23 cellular contexts compared by ENCODE assay signal in the genomic region with DNA sequence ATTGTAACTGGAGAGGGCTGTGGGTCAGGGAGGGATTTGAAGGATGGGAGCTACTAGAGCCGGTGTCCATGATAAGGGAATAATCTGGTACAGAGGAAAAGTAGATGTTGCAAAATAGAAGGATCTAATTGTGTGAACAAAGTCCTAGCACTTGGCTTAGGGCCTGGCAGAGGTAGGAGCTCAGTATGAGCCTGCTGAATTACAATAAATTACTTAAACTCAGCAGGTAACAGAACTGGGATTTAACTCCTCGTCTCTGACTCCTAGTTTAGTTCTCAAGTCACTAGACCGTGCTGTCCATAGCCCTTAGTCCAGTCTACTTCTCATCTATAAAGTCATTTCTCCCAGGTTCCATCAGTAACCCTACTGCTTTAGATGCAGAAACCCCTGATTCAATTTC.
"Had no signal": no experiment of that assay in that cellular context is flagged by ENCODE, and none has a peak within 500 bp of the region (broad histone marks: within the 10 kb centered on the region; RNA-seq: fewer than 3 reads in every experiment).

No MANE protein-coding gene starts in this region.

- H3K27me3 Mint-ChIP-seq: dendritic cell treated with granulocyte-macrophage colony-stimulating factor and Interleukin-4, amounts not matched to agents 40 ng/mL and 50 ng/mL, for 4 days; naive B cell; natural killer cell treated with Interleukin-12 subunit alpha and Interleukin-12 subunit beta and Interleukin-15 and Interleukin-18, amount 100 ng/mL, for 72 hours; progenitor cell of endocrine pancreas; type B pancreatic cell had no signal

- H3K9me3 Mint-ChIP-seq: dendritic cell treated with granulocyte-macrophage colony-stimulating factor and Interleukin-4, amounts not matched to agents 40 ng/mL and 50 ng/mL, for 4 days; endodermal cell; mesothelial cell of epicardium; neural crest cell; type B pancreatic cell had no signal

- H3K4me1 ChIP-seq: parathyroid adenoma, thyroid gland had no signal

- H3K4me3 Mint-ChIP-seq: dendritic cell treated with granulocyte-macrophage colony-stimulating factor and Interleukin-4, amounts not matched to agents 40 ng/mL and 50 ng/mL, for 4 days; endodermal cell; immature natural killer cell; mesothelial cell of epicardium; naive B cell; natural killer cell treated with Interleukin-12 subunit alpha and Interleukin-12 subunit beta and Interleukin-15 and Interleukin-18, amount 100 ng/mL, for 72 hours; neural crest cell; stimulated activated effector memory CD8-positive, alpha-beta T cell treated with anti-CD3 and anti-CD28 coated beads, Interleukin-12 subunit alpha, Interleukin-12 subunit beta, amount 100 ng/mL, for 72 hours; type B pancreatic cell had no signal

- H3K4me2 ChIP-seq: hepatocyte had no signal

- H3K36me3 ChIP-seq: sigmoid colon, stomach, thyroid gland had no signal

- H3K36me3 Mint-ChIP-seq: immature natural killer cell; mesothelial cell of epicardium; naive B cell; natural killer cell treated with Interleukin-12 subunit alpha and Interleukin-12 subunit beta and Interleukin-15 and Interleukin-18, amount 100 ng/mL, for 72 hours; stimulated activated effector memory CD8-positive, alpha-beta T cell treated with anti-CD3 and anti-CD28 coated beads, Interleukin-12 subunit alpha, Interleukin-12 subunit beta, amount 100 ng/mL, for 72 hours; type B pancreatic cell had no signal

- DNase-seq: cerebellar nuclear complex; effector CD8-positive, alpha-beta T cell; endodermal cell; immature natural killer cell; kidney glomerular epithelial cell; mesenchymal stem cell; mucosa of descending colon; naive B cell; sigmoid colon; stimulated activated CD4-positive, alpha-beta T cell treated with anti-CD3 and anti-CD28 coated beads, Interleukin-2, amount 100 ng/mL, for 24 hours; stimulated activated CD4-positive, alpha-beta T cell treated with anti-CD3 and anti-CD28 coated beads, Interleukin-4, amount 100 ng/mL, for 24 hours; stimulated activated naive CD4-positive, alpha-beta T cell treated with Interleukin-2 at 50 U/mL for 16 hours; stomach; thyroid gland had no signal

- H3K79me2 ChIP-seq: hepatocyte, parathyroid adenoma had no signal

- H3K4me3 ChIP-seq: hepatocyte, mucosa of descending colon, sigmoid colon, stomach, thyroid gland had no signal

- H3K4me1 Mint-ChIP-seq: immature natural killer cell had no signal

- H3K27ac Mint-ChIP-seq: dendritic cell treated with granulocyte-macrophage colony-stimulating factor and Interleukin-4, amounts not matched to agents 40 ng/mL and 50 ng/mL, for 4 days; endodermal cell; immature natural killer cell; mesothelial cell of epicardium; naive B cell; natural killer cell treated with Interleukin-12 subunit alpha and Interleukin-12 subunit beta and Interleukin-15 and Interleukin-18, amount 100 ng/mL, for 72 hours; progenitor cell of endocrine pancreas; stimulated activated effector memory CD8-positive, alpha-beta T cell treated with anti-CD3 and anti-CD28 coated beads, Interleukin-12 subunit alpha, Interleukin-12 subunit beta, amount 100 ng/mL, for 72 hours; type B pancreatic cell had no signal

- H3K27ac ChIP-seq: hepatocyte, parathyroid adenoma, sigmoid colon, stomach, thyroid gland had no signal

- H3K9me3 ChIP-seq: mucosa of descending colon, sigmoid colon, stomach, thyroid gland had no signal

- H2AFZ ChIP-seq: hepatocyte, parathyroid adenoma had no signal

- ATAC-seq: mucosa of descending colon; natural killer cell treated with Interleukin-12 subunit alpha and Interleukin-12 subunit beta and Interleukin-15 and Interleukin-18, amount 100 ng/mL, for 72 hours; stimulated activated effector memory CD8-positive, alpha-beta T cell treated with anti-CD3 and anti-CD28 coated beads, Interleukin-12 subunit alpha, Interleukin-12 subunit beta, amount 100 ng/mL, for 72 hours had no signal

- H3K27me3 ChIP-seq: hepatocyte, sigmoid colon, stomach, thyroid gland had no signal
